27 cellular contexts compared by ENCODE assay signal in genomic region chr2:37340637-37341036, GRCh38.
"Had no signal": no experiment of that assay in that cellular context is flagged by ENCODE, and none has a peak within 500 bp of the region (broad histone marks: within the 10 kb centered on the region; RNA-seq: fewer than 3 reads in every experiment).

No MANE protein-coding gene starts in this region.

- DNase-seq: activated CD4-positive, alpha-beta memory T cell treated with anti-CD3 and anti-CD28 coated beads, Interleukin-2, amount 10 ng/mL, durations not matched to agents 7 days and 5 days; activated CD4-positive, alpha-beta T cell treated with anti-CD3 and anti-CD28 coated beads for 1 hour; activated CD4-positive, alpha-beta T cell treated with anti-CD3 and anti-CD28 coated beads for 48 hours; activated CD4-positive, CD25-positive, alpha-beta regulatory T cell; activated CD8-positive, alpha-beta memory T cell treated with anti-CD3 and anti-CD28 coated beads for 24 hours; activated CD8-positive, alpha-beta memory T cell treated with anti-CD3 and anti-CD28 coated beads, Interleukin-2, amount 10 ng/mL, durations not matched to agents 7 days and 5 days; activated CD8-positive, alpha-beta memory T cell treated with anti-CD3 and anti-CD28 coated beads, Interleukin-2, amount 50 U/mL, for 48 hours; activated effector memory CD4-positive, alpha-beta T cell treated with Interleukin-2 at 50 U/mL for 16 hours; activated naive CD4-positive, alpha-beta T cell treated with anti-CD3 and anti-CD28 coated beads, Interleukin-2, amount 10 ng/mL, durations not matched to agents 7 days and 5 days; activated naive CD8-positive, alpha-beta T cell treated with anti-CD3 and anti-CD28 coated beads, Interleukin-2, amount 50 U/mL, for 24 hours; activated T-cell treated with anti-CD3 and anti-CD28 coated beads, Interleukin-2, amount 50 U/mL, for 48 hours; anterior cingulate cortex; caudate nucleus; cerebellar nuclear complex; Kasumi-1; KBM-7; MG63; NCI-H1048; NCI-H187 treated with DMSO at 0.1 percent for 48 hours; NCI-H2081 treated with DMSO at 0.1 percent for 48 hours; NCI-H2171 treated with DMSO at 0.1 percent for 48 hours; NCI-H2227 treated with DMSO at 0.1 percent for 48 hours; NCI-H526 treated with DMSO at 0.1 percent for 48 hours; SHP77; SJCRH30; T1000; WERI-Rb-1 had no signal
